9 cellular contexts compared by ENCODE assay signal in the genomic region with DNA sequence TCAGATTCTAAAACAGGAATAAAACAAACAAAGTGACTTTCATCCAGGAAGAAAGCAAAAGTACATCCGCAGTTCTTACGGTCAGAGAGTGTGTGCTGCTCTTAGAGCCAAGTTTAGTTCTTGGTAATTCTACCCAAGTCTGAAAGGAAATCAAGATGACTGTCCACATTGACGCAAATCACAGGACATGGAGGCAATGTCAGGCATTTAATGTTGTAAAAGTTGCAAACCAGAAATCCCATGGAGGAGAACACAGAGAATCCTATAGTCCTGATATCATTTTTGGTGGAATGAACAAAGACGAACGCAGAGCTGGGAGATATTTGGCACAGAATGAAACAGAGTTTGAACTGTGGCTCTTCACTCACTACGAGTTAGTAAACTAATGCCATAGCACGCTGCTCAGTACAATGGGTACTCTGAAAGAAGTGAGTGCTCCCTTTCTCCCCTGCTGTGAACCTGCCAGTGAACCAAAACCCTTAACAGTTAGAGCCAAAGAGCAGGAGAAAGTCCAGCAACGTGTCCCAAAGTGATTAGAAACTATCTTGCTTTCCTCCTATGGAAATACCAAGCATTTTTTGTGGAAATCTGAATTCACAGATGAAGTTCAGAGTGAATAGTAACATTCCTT.
DNase-seq lines count a peak whose midpoint lies in the region; ATAC-seq and TF ChIP-seq lines count a peak whose summit lies in the region.
"Had no signal": no experiment of that assay in that cellular context is flagged by ENCODE, and none has a peak within 500 bp of the region (broad histone marks: within the 10 kb centered on the region; RNA-seq: fewer than 3 reads in every experiment).

No MANE protein-coding gene starts in this region.

- H3K9me3 ChIP-seq in SK-N-SH: no peaks in the 10 kb centered on the region

- TF ChIP-seq RAD21 in SK-N-SH (IDR thresholded peaks at IDR 0.05; ENCODE audit: low read length): no peak

- TF ChIP-seq CTCF in SK-N-SH (IDR thresholded peaks at IDR 0.05): no peak

- no peaks in the 10 kb centered on the region for H3K36me3 Mint-ChIP-seq in T-cell

- H3K4me1 ChIP-seq in SK-N-SH (ENCODE audit: control insufficient read depth in 1 of 2, insufficient read depth in 2 of 2, low read depth in 1 of 2, low read length in 1 of 2): peaks cover 2 to 37% of the 10 kb centered on the region in 2 experiments
- peaks cover 15% of the 10 kb centered on the region for H3K4me1 ChIP-seq in rectal smooth muscle tissue (ENCODE audit: control insufficient read depth, insufficient read depth, low read length)

- H3K4me3 ChIP-seq in SK-N-SH (ENCODE audit: low read depth in 2 of 2, low read length in 1 of 2) (no peak overlapping the region), rectal smooth muscle tissue (ENCODE audit: low read length) (no peak overlapping the region), H7 (ENCODE audit: insufficient read depth, low read depth, low read length) (no peak overlapping the region)

- TF ChIP-seq EP300 in SK-N-SH (IDR thresholded peaks at IDR 0.05; ENCODE audit: borderline replicate concordance in 1 of 2, low read depth in 1 of 2, low read length in 1 of 2): peak in 1 of 2 experiments; percentile 47; a peak in 1 of 4 replicates

- no peaks in the 10 kb centered on the region for H3K4me1 Mint-ChIP-seq in T-cell

- H3K27ac Mint-ChIP-seq in T-cell: no peak overlapping the region

- CTCF ChIA-PET in SK-N-SH (lab: Yijun Ruan, JAX) (no interaction called here), T-cell (lab: Charles Lee) (no interaction called here)

- H3K36me3 ChIP-seq in SK-N-SH (replicated peaks in 1 of 2; ENCODE audit: control insufficient read depth in 1 of 2, insufficient read depth in 2 of 2, low read length in 1 of 2): no peaks in the 10 kb centered on the region
- no peaks in the 10 kb centered on the region for H3K36me3 ChIP-seq in rectal smooth muscle tissue (ENCODE audit: control insufficient read depth, insufficient read depth, low read length)
- no peaks in the 10 kb centered on the region for H3K36me3 ChIP-seq in H7 (replicated peaks; ENCODE audit: control insufficient read depth, insufficient read depth, low read length)

- WGBS in SK-N-SH (ENCODE audit: low lambda C conversion rate): 83% methylated on average over 8 of the region's 8 CpGs

- peak overlapping the region; percentile 44; the same call in 1 of the 2 replicates for H2AFZ ChIP-seq in SK-N-SH (ENCODE audit: low read depth)

- peaks cover 17% of the 10 kb centered on the region for H3F3A ChIP-seq in SK-N-SH (replicated peaks; ENCODE audit: insufficient read depth)

- H3K4me2 ChIP-seq in SK-N-SH: 0 out of 2 replicates have a peak overlapping the region, but pooled peaks have one; percentile 34

- H3K27me3 ChIP-seq in SK-N-SH (ENCODE audit: insufficient read depth): no peaks in the 10 kb centered on the region
- H3K27me3 ChIP-seq in rectal smooth muscle tissue (ENCODE audit: control insufficient read depth, insufficient read depth, low read length): no peaks in the 10 kb centered on the region
- no peaks in the 10 kb centered on the region for H3K27me3 ChIP-seq in H7 (ENCODE audit: control insufficient read depth, insufficient read depth, low read length)

- no peaks in the 10 kb centered on the region for H4K20me1 ChIP-seq in SK-N-SH (ENCODE audit: insufficient read depth)

- H3K9me3 Mint-ChIP-seq in T-cell: peaks cover 0 to 8% (median 5%) of the 10 kb centered on the region in 3 donors

- H3K27ac ChIP-seq in SK-N-SH (ENCODE audit: low read depth in 2 of 2, low read length in 1 of 2) (peak overlapping the region; percentile 39 to 46; a peak in 3 of 4 replicates), rectal smooth muscle tissue (ENCODE audit: low read depth, low read length) (peak overlapping the region; percentile 58)

- no peak overlapping the region for H3K9ac ChIP-seq in SK-N-SH
- no peak overlapping the region for H3K9ac ChIP-seq in rectal smooth muscle tissue (ENCODE audit: low read length)

- no peak overlapping the region for H3K4me3 Mint-ChIP-seq in T-cell

- ATAC-seq in GM18861 (IDR thresholded peaks at IDR 0.05; ENCODE audit: unreplicated experiment) (no peak), T-cell (replicated peaks in 1 of 4) (no peak)

- POLR2A ChIA-PET in SK-N-SH (lab: Yijun Ruan, JAX) (no interaction called here), T-cell (lab: Charles Lee) (no interaction called here)

- H3K27me3 Mint-ChIP-seq in T-cell: no peaks in the 10 kb centered on the region

- H3K9me2 ChIP-seq in SK-N-SH: no peaks in the 10 kb centered on the region

- no peaks in the 10 kb centered on the region for H3K79me2 ChIP-seq in SK-N-SH (ENCODE audit: insufficient read depth)

- DNase-seq in DMS79 treated with DMSO at 0.1 percent for 48 hours (lab: John Stamatoyannopoulos, UW): peak; percentile 66
- DNase-seq in SK-N-SH: no peak
- peak; percentile 20 for DNase-seq in glomerular visceral epithelial cell (ENCODE audit: extremely low spot score)
- no peak for DNase-seq in mucosa of gallbladder (ENCODE audit: low spot score)
- DNase-seq in T-cell: no peak
- no peak for DNase-seq in H7
- DNase-seq: NCI-H187 treated with DMSO at 0.1 percent for 48 hours had no signal

TF ChIP-seq in SK-N-SH, 30 proteins besides CTCF, POLR2A, EP300 and RAD21:
- TF ChIP-seq, protein P1, sequence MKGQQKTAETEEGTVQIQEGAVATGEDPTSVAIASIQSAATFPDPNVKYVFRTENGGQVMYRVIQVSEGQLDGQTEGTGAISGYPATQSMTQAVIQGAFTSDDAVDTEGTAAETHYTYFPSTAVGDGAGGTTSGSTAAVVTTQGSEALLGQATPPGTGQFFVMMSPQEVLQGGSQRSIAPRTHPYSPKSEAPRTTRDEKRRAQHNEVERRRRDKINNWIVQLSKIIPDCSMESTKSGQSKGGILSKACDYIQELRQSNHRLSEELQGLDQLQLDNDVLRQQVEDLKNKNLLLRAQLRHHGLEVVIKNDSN (IDR thresholded peaks at IDR 0.05; ENCODE audit: borderline replicate concordance, low read depth): no peak
- TF ChIP-seq, protein P2, sequence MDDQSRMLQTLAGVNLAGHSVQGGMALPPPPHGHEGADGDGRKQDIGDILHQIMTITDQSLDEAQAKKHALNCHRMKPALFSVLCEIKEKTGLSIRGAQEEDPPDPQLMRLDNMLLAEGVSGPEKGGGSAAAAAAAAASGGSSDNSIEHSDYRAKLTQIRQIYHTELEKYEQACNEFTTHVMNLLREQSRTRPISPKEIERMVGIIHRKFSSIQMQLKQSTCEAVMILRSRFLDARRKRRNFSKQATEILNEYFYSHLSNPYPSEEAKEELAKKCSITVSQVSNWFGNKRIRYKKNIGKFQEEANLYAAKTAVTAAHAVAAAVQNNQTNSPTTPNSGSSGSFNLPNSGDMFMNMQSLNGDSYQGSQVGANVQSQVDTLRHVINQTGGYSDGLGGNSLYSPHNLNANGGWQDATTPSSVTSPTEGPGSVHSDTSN (IDR thresholded peaks at IDR 0.05): 0 out of 2 replicates have a peak, but pooled peaks have one; percentile 10
- TF ChIP-seq RFX5 (IDR thresholded peaks at IDR 0.05; ENCODE audit: low read length) (no peak), TCF12 (IDR thresholded peaks at IDR 0.05) (peak; percentile 47; the same call in 1 of the 2 replicates), TEAD4 (IDR thresholded peaks at IDR 0.05; ENCODE audit: borderline replicate concordance, insufficient read depth) (peak; percentile 46; the same call in 1 of the 2 replicates)

Comparison
In these comparisons a context has a peak if more than half of its experiments do, and no peak if none do; other contexts are left out.
1. DNase-seq: peak in DMS79 treated with DMSO at 0.1 percent for 48 hours (single experiment) and glomerular visceral epithelial cell (single experiment); none in SK-N-SH (single experiment), mucosa of gallbladder (single experiment), T-cell (0 of 34) and H7 (single experiment).